In genomic region chr19:1327125-1327524, GRCh38 we compare ENCODE assay signal across 1 cellular context.
TF ChIP-seq lines count a peak whose summit lies in the region.

No MANE protein-coding gene starts in this region.

TF ChIP-seq in GM23338, 12 proteins besides CTCF, POLR2A, EP300 and RAD21 (continued from another document):
- TF ChIP-seq REST (IDR thresholded peaks at IDR 0.05; ENCODE audit: unreplicated experiment), result no peak
- no peak for TF ChIP-seq NANOG (IDR thresholded peaks at IDR 0.05; ENCODE audit: borderline replicate concordance)
- TF ChIP-seq EZH2phosphoT487 (IDR thresholded peaks at IDR 0.05; ENCODE audit: unreplicated experiment), result no peak
- TF ChIP-seq, protein P1, sequence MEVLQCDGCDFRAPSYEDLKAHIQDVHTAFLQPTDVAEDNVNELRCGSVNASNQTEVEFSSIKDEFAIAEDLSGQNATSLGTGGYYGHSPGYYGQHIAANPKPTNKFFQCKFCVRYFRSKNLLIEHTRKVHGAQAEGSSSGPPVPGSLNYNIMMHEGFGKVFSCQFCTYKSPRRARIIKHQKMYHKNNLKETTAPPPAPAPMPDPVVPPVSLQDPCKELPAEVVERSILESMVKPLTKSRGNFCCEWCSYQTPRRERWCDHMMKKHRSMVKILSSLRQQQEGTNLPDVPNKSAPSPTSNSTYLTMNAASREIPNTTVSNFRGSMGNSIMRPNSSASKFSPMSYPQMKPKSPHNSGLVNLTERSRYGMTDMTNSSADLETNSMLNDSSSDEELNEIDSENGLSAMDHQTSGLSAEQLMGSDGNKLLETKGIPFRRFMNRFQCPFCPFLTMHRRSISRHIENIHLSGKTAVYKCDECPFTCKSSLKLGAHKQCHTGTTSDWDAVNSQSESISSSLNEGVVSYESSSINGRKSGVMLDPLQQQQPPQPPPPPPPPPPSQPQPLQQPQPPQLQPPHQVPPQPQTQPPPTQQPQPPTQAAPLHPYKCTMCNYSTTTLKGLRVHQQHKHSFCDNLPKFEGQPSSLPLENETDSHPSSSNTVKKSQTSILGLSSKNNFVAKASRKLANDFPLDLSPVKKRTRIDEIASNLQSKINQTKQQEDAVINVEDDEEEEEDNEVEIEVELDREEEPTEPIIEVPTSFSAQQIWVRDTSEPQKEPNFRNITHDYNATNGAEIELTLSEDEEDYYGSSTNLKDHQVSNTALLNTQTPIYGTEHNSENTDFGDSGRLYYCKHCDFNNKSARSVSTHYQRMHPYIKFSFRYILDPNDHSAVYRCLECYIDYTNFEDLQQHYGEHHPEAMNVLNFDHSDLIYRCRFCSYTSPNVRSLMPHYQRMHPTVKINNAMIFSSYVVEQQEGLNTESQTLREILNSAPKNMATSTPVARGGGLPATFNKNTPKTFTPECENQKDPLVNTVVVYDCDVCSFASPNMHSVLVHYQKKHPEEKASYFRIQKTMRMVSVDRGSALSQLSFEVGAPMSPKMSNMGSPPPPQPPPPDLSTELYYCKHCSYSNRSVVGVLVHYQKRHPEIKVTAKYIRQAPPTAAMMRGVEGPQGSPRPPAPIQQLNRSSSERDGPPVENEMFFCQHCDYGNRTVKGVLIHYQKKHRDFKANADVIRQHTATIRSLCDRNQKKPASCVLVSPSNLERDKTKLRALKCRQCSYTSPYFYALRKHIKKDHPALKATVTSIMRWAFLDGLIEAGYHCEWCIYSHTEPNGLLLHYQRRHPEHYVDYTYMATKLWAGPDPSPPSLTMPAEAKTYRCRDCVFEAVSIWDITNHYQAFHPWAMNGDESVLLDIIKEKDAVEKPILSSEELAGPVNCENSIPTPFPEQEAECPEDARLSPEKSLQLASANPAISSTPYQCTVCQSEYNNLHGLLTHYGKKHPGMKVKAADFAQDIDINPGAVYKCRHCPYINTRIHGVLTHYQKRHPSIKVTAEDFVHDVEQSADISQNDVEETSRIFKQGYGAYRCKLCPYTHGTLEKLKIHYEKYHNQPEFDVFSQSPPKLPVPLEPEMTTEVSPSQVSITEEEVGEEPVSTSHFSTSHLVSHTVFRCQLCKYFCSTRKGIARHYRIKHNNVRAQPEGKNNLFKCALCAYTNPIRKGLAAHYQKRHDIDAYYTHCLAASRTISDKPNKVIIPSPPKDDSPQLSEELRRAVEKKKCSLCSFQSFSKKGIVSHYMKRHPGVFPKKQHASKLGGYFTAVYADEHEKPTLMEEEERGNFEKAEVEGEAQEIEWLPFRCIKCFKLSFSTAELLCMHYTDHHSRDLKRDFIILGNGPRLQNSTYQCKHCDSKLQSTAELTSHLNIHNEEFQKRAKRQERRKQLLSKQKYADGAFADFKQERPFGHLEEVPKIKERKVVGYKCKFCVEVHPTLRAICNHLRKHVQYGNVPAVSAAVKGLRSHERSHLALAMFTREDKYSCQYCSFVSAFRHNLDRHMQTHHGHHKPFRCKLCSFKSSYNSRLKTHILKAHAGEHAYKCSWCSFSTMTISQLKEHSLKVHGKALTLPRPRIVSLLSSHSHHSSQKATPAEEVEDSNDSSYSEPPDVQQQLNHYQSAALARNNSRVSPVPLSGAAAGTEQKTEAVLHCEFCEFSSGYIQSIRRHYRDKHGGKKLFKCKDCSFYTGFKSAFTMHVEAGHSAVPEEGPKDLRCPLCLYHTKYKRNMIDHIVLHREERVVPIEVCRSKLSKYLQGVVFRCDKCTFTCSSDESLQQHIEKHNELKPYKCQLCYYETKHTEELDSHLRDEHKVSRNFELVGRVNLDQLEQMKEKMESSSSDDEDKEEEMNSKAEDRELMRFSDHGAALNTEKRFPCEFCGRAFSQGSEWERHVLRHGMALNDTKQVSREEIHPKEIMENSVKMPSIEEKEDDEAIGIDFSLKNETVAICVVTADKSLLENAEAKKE (CRISPR knock-in tag; IDR thresholded peaks at IDR 0.05), result no peak
